9 cellular contexts compared by ENCODE assay signal in the genomic region with DNA sequence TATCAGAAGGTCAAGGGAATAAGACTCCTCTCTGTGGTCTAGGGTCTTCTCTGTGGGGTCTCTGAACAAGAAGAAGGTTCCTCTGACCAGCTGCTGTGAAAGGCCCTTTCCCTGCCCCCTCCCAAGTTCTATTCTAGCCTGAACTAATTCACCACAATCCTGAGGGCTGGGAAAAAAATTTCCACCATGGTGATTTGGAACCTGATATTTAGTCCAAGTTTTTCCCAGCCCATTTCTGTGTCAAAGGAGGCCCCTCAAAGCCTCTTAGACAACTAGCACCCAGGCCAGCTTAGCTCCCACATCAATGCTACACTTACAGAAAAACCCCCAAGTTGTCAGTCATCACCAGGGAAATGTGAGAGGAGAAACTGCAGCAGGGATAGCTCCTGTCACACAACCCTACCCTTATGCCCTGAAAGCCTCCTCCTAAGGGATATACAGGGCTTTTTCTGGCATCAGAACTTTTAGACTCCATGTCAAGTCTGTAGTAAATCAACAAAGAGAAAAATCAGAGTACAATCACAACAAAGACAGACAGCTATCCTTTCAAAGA. TPM values are rescaled to one million over a fixed set of nuclear protein-coding genes. Genes with fewer than 3 reads are reported as not detected.
DNase-seq lines count a peak whose midpoint lies in the region; ATAC-seq and TF ChIP-seq lines count a peak whose summit lies in the region.
"Had no signal": no experiment of that assay in that cellular context is flagged by ENCODE, and none has a peak within 500 bp of the region (broad histone marks: within the 10 kb centered on the region; RNA-seq: fewer than 3 reads in every experiment).

No MANE protein-coding gene starts in this region.

- H3K27me3 Mint-ChIP-seq in activated naive CD4-positive, alpha-beta T cell treated with anti-CD3 and anti-CD28 coated beads for 36 hours (ENCODE audit: low read depth) = no peaks in the 10 kb centered on the region

- H3K4me3 ChIP-seq in DOHH2 (ENCODE audit: low read length) = peak overlapping the region; percentile 34
- peak overlapping the region in 7 of 59 donors; percentile 0 to 91 (median 18) for H3K4me3 ChIP-seq in dorsolateral prefrontal cortex
- no peak overlapping the region for H3K4me3 ChIP-seq in gastrocnemius medialis
- H3K4me3 ChIP-seq: PC-9 had no signal

- H3K9me3 Mint-ChIP-seq in activated naive CD4-positive, alpha-beta T cell treated with anti-CD3 and anti-CD28 coated beads for 36 hours = no peaks in the 10 kb centered on the region

- no peaks in the 10 kb centered on the region; the same call in 1 of the 2 replicates for H3K27me3 ChIP-seq in DOHH2 (ENCODE audit: control insufficient read depth, low read length)
- H3K27me3 ChIP-seq in dorsolateral prefrontal cortex = no peaks in the 10 kb centered on the region
- no peaks in the 10 kb centered on the region for H3K27me3 ChIP-seq in gastrocnemius medialis

- H3F3A ChIP-seq in DOHH2 (ENCODE audit: control insufficient read depth, insufficient read depth) = peaks cover 40% of the 10 kb centered on the region

- intact Hi-C loops in dorsolateral prefrontal cortex (cut with DNase I) (no loop called here), gastrocnemius medialis (cut with DNase I; ENCODE audit: low total_unique reads) (loop anchor here (5.0 kb wide), 1 partner anchor 40 kb away; no protein-coding TSS in a partner anchor)
- intact Hi-C loops in activated naive CD4-positive, alpha-beta T cell treated with anti-CD3 and anti-CD28 coated beads for 36 hours (cut with micrococcal nuclease) = loop anchor here (1.0 to 5.0 kb wide), 3 partner anchors 31 to 335 kb away; partner anchors contain the start of gene SPATS2

- H3K36me3 Mint-ChIP-seq in activated naive CD4-positive, alpha-beta T cell treated with anti-CD3 and anti-CD28 coated beads for 36 hours (ENCODE audit: low read depth) = no peaks in the 10 kb centered on the region

- no peak overlapping the region for H3K27ac Mint-ChIP-seq in activated naive CD4-positive, alpha-beta T cell treated with anti-CD3 and anti-CD28 coated beads for 36 hours

- no peak for TF ChIP-seq POLR2A in gastrocnemius medialis (IDR thresholded peaks at IDR 0.05)

- DNase-seq in M059J (ENCODE audit: low read depth) (peak; percentile 44), dorsolateral prefrontal cortex (no peak), gastrocnemius medialis (no peak)
- no peak for DNase-seq in activated naive CD4-positive, alpha-beta T cell treated with anti-CD3 and anti-CD28 coated beads for 36 hours
- DNase-seq: NCI-H2029 treated with DMSO at 0.1 percent for 48 hours, PC-9 had no signal

- H3K4me1 ChIP-seq in DOHH2 (ENCODE audit: control insufficient read depth, low read length) (peaks cover 89% of the 10 kb centered on the region), gastrocnemius medialis (peaks cover 49 to 50% of the 10 kb centered on the region in 2 donors)

- H3K9me2 ChIP-seq in DOHH2 (replicated peaks; ENCODE audit: control insufficient read depth, low read length) = no peaks in the 10 kb centered on the region

- H3K36me3 ChIP-seq in DOHH2 (ENCODE audit: control insufficient read depth, low read length) (no peaks in the 10 kb centered on the region), gastrocnemius medialis (no peaks in the 10 kb centered on the region)

- no peaks in the 10 kb centered on the region for H3K9me3 ChIP-seq in DOHH2 (ENCODE audit: control insufficient read depth, insufficient read depth, low read length)
- H3K9me3 ChIP-seq in gastrocnemius medialis = no peaks in the 10 kb centered on the region

- H3K4me3 Mint-ChIP-seq in activated naive CD4-positive, alpha-beta T cell treated with anti-CD3 and anti-CD28 coated beads for 36 hours = no peak overlapping the region

- peaks cover 62% of the 10 kb centered on the region for H3K79me2 ChIP-seq in DOHH2 (ENCODE audit: control insufficient read depth, low read length)

- CTCF ChIA-PET in activated naive CD4-positive, alpha-beta T cell treated with anti-CD3 and anti-CD28 coated beads for 36 hours (lab: Charles Lee) = interaction anchor here (0.9 to 17.1 kb wide), 9 partner anchors 10 to 75 kb away, joined by 3 to 450 read pairs (median 15); partner anchors contain the start of gene TMBIM6

- no peak for TF ChIP-seq CTCF in DOHH2 (IDR thresholded peaks at IDR 0.05; ENCODE audit: low read depth, low read length, poor library complexity, severe bottlenecking)
- no peak for TF ChIP-seq CTCF in dorsolateral prefrontal cortex (IDR thresholded peaks at IDR 0.05 in 54 of 56, conservative IDR thresholded peaks at IDR 0.05 in 2 of 56; ENCODE audit: low read depth in 1 of 56, partially characterized antibody in 56 of 56)
- TF ChIP-seq CTCF in gastrocnemius medialis (IDR thresholded peaks at IDR 0.05 in 4 of 5, conservative IDR thresholded peaks at IDR 0.05 in 1 of 5) = no peak

- peaks cover 10% of the 10 kb centered on the region; the same call in 1 of the 2 replicates for H4K20me1 ChIP-seq in DOHH2 (ENCODE audit: control insufficient read depth, insufficient read depth, low read depth, low read length)

- peaks cover 66% of the 10 kb centered on the region for H3K4me1 Mint-ChIP-seq in activated naive CD4-positive, alpha-beta T cell treated with anti-CD3 and anti-CD28 coated beads for 36 hours (ENCODE audit: low read depth)

- ATAC-seq in gastrocnemius medialis = no peak
- ATAC-seq in GM21423 (IDR thresholded peaks at IDR 0.05; ENCODE audit: unreplicated experiment) = no peak
- ATAC-seq in HG03432 (IDR thresholded peaks at IDR 0.05; ENCODE audit: unreplicated experiment) = no peak

- H3K4me2 ChIP-seq in DOHH2 (ENCODE audit: low read length) = peak overlapping the region; percentile 44
- H3K4me2 ChIP-seq: PC-9 had no signal

- H3K27ac ChIP-seq in DOHH2 (ENCODE audit: low read depth, low read length) (peak overlapping the region; percentile 53), dorsolateral prefrontal cortex (peak overlapping the region in 49 of 59 donors; percentile 1 to 96 (median 53)), gastrocnemius medialis (peak overlapping the region in 3 of 4 donors; percentile 6 to 89 (median 31))
- H3K27ac ChIP-seq: PC-9 had no signal

- in situ Hi-C loops in gastrocnemius medialis (cut with MboI; ENCODE audit: low sequenced_read_pairs in 4 of 4) = no loop called here

RNA-seq across cellular contexts. Expression of gene FMNL3, which starts 4.5 kb away (rescaled TPM):
- 18.3 and 30.4 TPM in 2 replicates for total RNA-seq in M059J (2014; rRNA removed; shearing (Covaris generic))
- 10 to 100 TPM; 13.7 to 48.0 (median 29.3) TPM for total RNA-seq in dorsolateral prefrontal cortex
- total RNA-seq in gastrocnemius medialis = 1 to 10 TPM; 2.0 to 5.5 (median 4.9) TPM
- total RNA-seq in activated naive CD4-positive, alpha-beta T cell treated with anti-CD3 and anti-CD28 coated beads for 36 hours = 10 to 100 TPM; 20.0 to 20.7 TPM

RNA-seq across cellular contexts. Expression of gene TMBIM6, which starts 38.6 kb away (rescaled TPM):
- total RNA-seq in M059J (2014; rRNA removed; shearing (Covaris generic)) = 585 and 680 TPM in 2 replicates
- total RNA-seq in dorsolateral prefrontal cortex (100 to 1,000 TPM; 290 to 477 (median 355) TPM), gastrocnemius medialis (100 to 1,000 TPM; 181 to 310 (median 224) TPM)
- 100 to 1,000 TPM; 466 to 498 TPM for total RNA-seq in activated naive CD4-positive, alpha-beta T cell treated with anti-CD3 and anti-CD28 coated beads for 36 hours

Comparison
In these comparisons a context has a peak if more than half of its experiments do, and no peak if none do; other contexts are left out.
1. intact Hi-C loops: an anchor here in gastrocnemius medialis (5.0 kb wide) and activated naive CD4-positive, alpha-beta T cell treated with anti-CD3 and anti-CD28 coated beads for 36 hours (1.0 to 5.0 kb wide); none called in dorsolateral prefrontal cortex.